8 cellular contexts compared by ENCODE assay signal in the genomic region with DNA sequence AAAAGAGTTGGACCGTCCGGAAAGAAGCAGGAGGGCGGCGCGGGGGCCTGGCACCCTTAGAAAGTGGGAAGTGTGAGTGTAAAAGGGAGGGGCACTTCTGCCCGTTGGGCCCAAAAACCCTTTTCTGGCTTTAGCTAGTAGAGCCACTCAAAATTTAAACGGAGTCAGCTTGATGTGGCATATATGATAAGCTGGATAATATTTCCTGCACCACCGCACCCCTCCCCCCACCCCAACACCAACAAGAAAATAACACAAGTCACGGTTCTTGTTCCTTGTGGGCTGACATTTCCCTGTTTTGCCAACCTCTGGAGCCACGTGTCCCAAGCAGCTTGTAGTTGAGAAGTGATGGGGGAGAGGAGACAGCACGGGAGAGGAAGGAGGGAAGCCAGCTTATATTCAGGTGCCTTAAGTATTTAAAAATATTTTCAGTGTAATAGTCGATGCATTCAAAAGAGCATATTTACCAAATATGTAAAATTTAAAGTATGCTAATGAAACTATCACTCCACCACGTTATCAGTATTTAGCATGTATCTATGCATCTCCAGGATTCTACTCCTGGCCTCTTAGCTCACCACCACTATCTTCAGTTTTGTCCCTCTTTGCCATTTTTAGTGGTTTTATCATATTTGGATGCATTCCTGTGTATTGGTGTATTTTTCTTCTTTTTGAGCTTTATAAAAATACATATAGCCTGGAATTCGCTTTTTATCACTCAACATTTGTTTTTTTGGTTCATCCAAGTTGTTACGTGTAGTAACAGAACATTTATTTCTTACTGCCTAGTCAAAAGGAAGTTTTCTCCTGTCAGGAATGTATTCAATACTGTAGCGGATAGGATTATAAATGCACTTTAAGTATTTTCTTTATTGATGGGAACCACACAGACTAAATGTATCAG. TPM values are rescaled to one million over a fixed set of nuclear protein-coding genes. Genes with fewer than 3 reads are reported as not detected.
A peak's percentile ranks its signal among the peaks of the same experiment; 100 is the strongest.
DNase-seq lines count a peak whose midpoint lies in the region; ATAC-seq, FAIRE-seq and TF ChIP-seq lines count a peak whose summit lies in the region.

No MANE protein-coding gene starts in this region.

- intact Hi-C loops in activated CD4-positive, alpha-beta memory T cell treated with anti-CD3 and anti-CD28 coated beads for 36 hours (cut with micrococcal nuclease): loop anchor here (2.0 to 5.0 kb wide), 2 partner anchors 68 to 132 kb away; a partner anchor contains a TSS

- WGBS in A549 (ENCODE audit: missing lambda C conversion rate): 18% methylated on average over 16 of the region's 16 CpGs
- 8 to 24% methylated on average over 5 to 16 of the region's 16 CpGs for WGBS in gastroesophageal sphincter (ENCODE audit: low coverage in 1 of 2), 2 donors

- POLR2A ChIA-PET in A549 (lab: Yijun Ruan, JAX): interaction anchor here (0.5 to 3.0 kb wide), 33 partner anchors 10 to 1294 kb away, joined by 3 to 71 read pairs (median 5); a partner anchor contains a TSS
- POLR2A ChIA-PET in activated CD4-positive, alpha-beta memory T cell treated with anti-CD3 and anti-CD28 coated beads for 36 hours (lab: Charles Lee): interaction anchor here (0.6 to 2.4 kb wide), 12 partner anchors 10 to 444 kb away, joined by 3 to 27 read pairs (median 4); a partner anchor contains a TSS

- peak overlapping the region; percentile 95 for H3K27ac Mint-ChIP-seq in activated CD4-positive, alpha-beta memory T cell treated with anti-CD3 and anti-CD28 coated beads for 36 hours

- DNase-seq in A549 (ENCODE audit: low read depth in 1 of 2, low spot score in 1 of 2) (peak; percentile 67 to 88), NCI-H2171 (lab: John Stamatoyannopoulos, UW) (peak; percentile 42)
- peak; percentile 37 for DNase-seq in activated CD4-positive, alpha-beta memory T cell treated with anti-CD3 and anti-CD28 coated beads for 36 hours
- DNase-seq in activated effector memory CD4-positive, alpha-beta T cell treated with anti-CD3 and anti-CD28 coated beads, Interleukin-2, amount 50 U/mL, for 16 hours: no peak

- H3K36me3 ChIP-seq in gastroesophageal sphincter (peaks cover 0 to 12% of the 10 kb centered on the region in 2 donors), neutrophil (peaks cover 11% of the 10 kb centered on the region)

- ATAC-seq in A549 (peak; percentile 51 to 55), HG02798 (IDR thresholded peaks at IDR 0.05; ENCODE audit: poor library complexity, unreplicated experiment) (peak; percentile 15), gastroesophageal sphincter (peak; percentile 7)

- no peaks in the 10 kb centered on the region for H3K9me3 ChIP-seq in A549
- H3K9me3 ChIP-seq in gastroesophageal sphincter: no peaks in the 10 kb centered on the region
- H3K9me3 ChIP-seq in neutrophil: no peaks in the 10 kb centered on the region

- TF ChIP-seq POLR2A in A549 (IDR thresholded peaks at IDR 0.05; ENCODE audit: low read length): no peak
- no peak for TF ChIP-seq POLR2A in gastroesophageal sphincter (IDR thresholded peaks at IDR 0.05)

- H3K27me3 ChIP-seq in gastroesophageal sphincter (no peaks in the 10 kb centered on the region), neutrophil (no peaks in the 10 kb centered on the region)

- peaks cover 36% of the 10 kb centered on the region for H3K4me1 Mint-ChIP-seq in activated CD4-positive, alpha-beta memory T cell treated with anti-CD3 and anti-CD28 coated beads for 36 hours (ENCODE audit: low read depth)

- no peaks in the 10 kb centered on the region for H3K9me3 Mint-ChIP-seq in activated CD4-positive, alpha-beta memory T cell treated with anti-CD3 and anti-CD28 coated beads for 36 hours

- no peak for TF ChIP-seq EP300 in A549 (IDR thresholded peaks at IDR 0.05)
- no peak for TF ChIP-seq EP300 in gastroesophageal sphincter (IDR thresholded peaks at IDR 0.05)

- no peak for TF ChIP-seq CTCF in A549 (IDR thresholded peaks at IDR 0.05)
- TF ChIP-seq CTCF in gastroesophageal sphincter (IDR thresholded peaks at IDR 0.05): no peak
- no peak for TF ChIP-seq CTCF in neutrophil (IDR thresholded peaks at IDR 0.05)

- TF ChIP-seq RAD21 in A549 (conservative IDR thresholded peaks at IDR 0.05 in 1 of 2, IDR thresholded peaks at IDR 0.05 in 1 of 2): no peak

- CTCF ChIA-PET in A549 (lab: Yijun Ruan, JAX): interaction anchor here (1.0 to 2.1 kb wide), 11 partner anchors 9 to 368 kb away, joined by 3 to 11 read pairs (median 4); no protein-coding TSS in a partner anchor
- CTCF ChIA-PET in activated CD4-positive, alpha-beta memory T cell treated with anti-CD3 and anti-CD28 coated beads for 36 hours (lab: Charles Lee): interaction anchor here (0.8 to 5.0 kb wide), 9 partner anchors 11 to 309 kb away, joined by 3 to 63 read pairs (median 4); no protein-coding TSS in a partner anchor

- H3K27me3 Mint-ChIP-seq in activated CD4-positive, alpha-beta memory T cell treated with anti-CD3 and anti-CD28 coated beads for 36 hours: no peaks in the 10 kb centered on the region

- peaks cover 2% of the 10 kb centered on the region for H3K36me3 Mint-ChIP-seq in activated CD4-positive, alpha-beta memory T cell treated with anti-CD3 and anti-CD28 coated beads for 36 hours

- H3K4me3 ChIP-seq in A549 (peak overlapping the region; percentile 60), GM08714 (ENCODE audit: low read length) (peak overlapping the region; percentile 84), gastroesophageal sphincter (peak overlapping the region; percentile 76 to 92), neutrophil (ENCODE audit: low read depth in 1 of 2, low read length in 1 of 2) (peak overlapping the region; percentile 72 to 88)

- peak overlapping the region; percentile 83 for H3K4me2 ChIP-seq in A549

- H3K4me1 ChIP-seq in A549 (peaks cover 14% of the 10 kb centered on the region), gastroesophageal sphincter (peaks cover 5 to 38% (median 15%) of the 10 kb centered on the region in 3 donors), neutrophil (ENCODE audit: control insufficient read depth in 1 of 2, insufficient read depth in 1 of 2, low read depth in 1 of 2, low read length in 1 of 2) (peaks cover 16 to 18% of the 10 kb centered on the region in 2 experiments)

- no peak for FAIRE-seq in A549 (lab: Jason Lieb, UNC)

- peak overlapping the region; percentile 98 to 99 for H3K27ac ChIP-seq in A549
- H3K27ac ChIP-seq in gastroesophageal sphincter: peak overlapping the region; percentile 93 to 100 (median 100)
- H3K27ac ChIP-seq in neutrophil: peak overlapping the region; percentile 97

- peak overlapping the region; percentile 92 for H3K4me3 Mint-ChIP-seq in activated CD4-positive, alpha-beta memory T cell treated with anti-CD3 and anti-CD28 coated beads for 36 hours

TF ChIP-seq in A549, 52 proteins besides CTCF, POLR2A, EP300 and RAD21 (continues in another document):
- TF ChIP-seq CHD2 (IDR thresholded peaks at IDR 0.05; ENCODE audit: low read length, partially characterized antibody) (peak; percentile 18), RFX5 (IDR thresholded peaks at IDR 0.05) (no peak), KDM5A (IDR thresholded peaks at IDR 0.05) (no peak), CEBPB (IDR thresholded peaks at IDR 0.05) (0 out of 4 replicates have a peak, but pooled peaks of 1 of the 2 experiments have one; percentile 40), ZFP36 (IDR thresholded peaks at IDR 0.05; ENCODE audit: borderline replicate concordance, partially characterized antibody) (no peak), FOXS1 (CRISPR knock-in tag; IDR thresholded peaks at IDR 0.05) (no peak), JUNB (IDR thresholded peaks at IDR 0.05) (no peak), FOSB (CRISPR knock-in tag; IDR thresholded peaks at IDR 0.05) (0 out of 2 replicates have a peak, but pooled peaks have one; percentile 29), SREBF2 (IDR thresholded peaks at IDR 0.05) (no peak), HOXB5 (CRISPR knock-in tag; IDR thresholded peaks at IDR 0.05) (0 out of 2 replicates have a peak, but pooled peaks have one; percentile 59)
- TF ChIP-seq, protein P1, sequence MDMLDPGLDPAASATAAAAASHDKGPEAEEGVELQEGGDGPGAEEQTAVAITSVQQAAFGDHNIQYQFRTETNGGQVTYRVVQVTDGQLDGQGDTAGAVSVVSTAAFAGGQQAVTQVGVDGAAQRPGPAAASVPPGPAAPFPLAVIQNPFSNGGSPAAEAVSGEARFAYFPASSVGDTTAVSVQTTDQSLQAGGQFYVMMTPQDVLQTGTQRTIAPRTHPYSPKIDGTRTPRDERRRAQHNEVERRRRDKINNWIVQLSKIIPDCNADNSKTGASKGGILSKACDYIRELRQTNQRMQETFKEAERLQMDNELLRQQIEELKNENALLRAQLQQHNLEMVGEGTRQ (IDR thresholded peaks at IDR 0.05): peak; percentile 66
- TF ChIP-seq, protein P2, sequence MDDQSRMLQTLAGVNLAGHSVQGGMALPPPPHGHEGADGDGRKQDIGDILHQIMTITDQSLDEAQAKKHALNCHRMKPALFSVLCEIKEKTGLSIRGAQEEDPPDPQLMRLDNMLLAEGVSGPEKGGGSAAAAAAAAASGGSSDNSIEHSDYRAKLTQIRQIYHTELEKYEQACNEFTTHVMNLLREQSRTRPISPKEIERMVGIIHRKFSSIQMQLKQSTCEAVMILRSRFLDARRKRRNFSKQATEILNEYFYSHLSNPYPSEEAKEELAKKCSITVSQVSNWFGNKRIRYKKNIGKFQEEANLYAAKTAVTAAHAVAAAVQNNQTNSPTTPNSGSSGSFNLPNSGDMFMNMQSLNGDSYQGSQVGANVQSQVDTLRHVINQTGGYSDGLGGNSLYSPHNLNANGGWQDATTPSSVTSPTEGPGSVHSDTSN (IDR thresholded peaks at IDR 0.05): no peak
- TF ChIP-seq, protein P3, sequence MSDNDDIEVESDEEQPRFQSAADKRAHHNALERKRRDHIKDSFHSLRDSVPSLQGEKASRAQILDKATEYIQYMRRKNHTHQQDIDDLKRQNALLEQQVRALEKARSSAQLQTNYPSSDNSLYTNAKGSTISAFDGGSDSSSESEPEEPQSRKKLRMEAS (IDR thresholded peaks at IDR 0.05): peak; percentile 86

RNA-seq across cellular contexts. Expression of a gene that starts 0.8 kb away (rescaled TPM):
- polyA plus RNA-seq in A549 (2011; rRNA removed) (28.7 and 42.9 TPM in 2 replicates), A549 (2017; fragmentation: RNase III; extraction: RNeasy Plus Mini Kit Qiagen cat#74134 plus additional on column Dnase treatment) (16.0 to 16.6 TPM (median 16.3 TPM) in 3 replicates)
- 9.3 and 9.9 TPM in 2 replicates for polyA plus RNA-seq in A549 (2012; cell fraction: cytosol; rRNA removed)
- polyA plus RNA-seq in A549 (2012; cell fraction: nucleus; rRNA removed): 4.6 and 9.1 TPM in 2 replicates
- 20.9 and 23.3 TPM in 2 replicates for polyA minus RNA-seq in A549 (2011; rRNA and poly(A)+ RNA removed)
- total RNA-seq in activated CD4-positive, alpha-beta memory T cell treated with anti-CD3 and anti-CD28 coated beads for 36 hours: 10 to 100 TPM; 19.4 to 23.4 TPM
- total RNA-seq in gastroesophageal sphincter: 10 to 100 TPM; 21.8 to 34.7 (median 24.3) TPM

RNA-seq across cellular contexts. Expression of a gene that starts 49.9 kb away (rescaled TPM):
- polyA plus RNA-seq in A549 (2011; rRNA removed) (13.5 and 20.4 TPM in 2 replicates), A549 (2017; fragmentation: RNase III; extraction: RNeasy Plus Mini Kit Qiagen cat#74134 plus additional on column Dnase treatment) (12.3 to 13.3 TPM (median 13.0 TPM) in 3 replicates)
- polyA plus RNA-seq in A549 (2012; cell fraction: cytosol; rRNA removed): 3.6 and 3.8 TPM in 2 replicates
- 2.9 and 4.2 TPM in 2 replicates for polyA plus RNA-seq in A549 (2012; cell fraction: nucleus; rRNA removed)
- 4.7 TPM in 2 replicates for polyA minus RNA-seq in A549 (2011; rRNA and poly(A)+ RNA removed)
- total RNA-seq in activated CD4-positive, alpha-beta memory T cell treated with anti-CD3 and anti-CD28 coated beads for 36 hours: 10 to 100 TPM; 15.7 to 17.1 TPM
- total RNA-seq in gastroesophageal sphincter: under 1 TPM in 3 of 4 donors, not detected in 1; 0.12 to 0.17 (median 0.13) TPM

Comparison
In these comparisons a context has a peak if more than half of its experiments do, and no peak if none do; other contexts are left out.
1. RNA of a gene that starts 49.9 kb away (total RNA-seq): 15.7 to 17.1 TPM in activated CD4-positive, alpha-beta memory T cell treated with anti-CD3 and anti-CD28 coated beads for 36 hours; 0.12 to 0.17 TPM in gastroesophageal sphincter; every median in the first group is over 10 times any median in the second.
2. Peak in every context shown above with its lines, with median percentiles within 50 percentile points of each other: ATAC-seq, H3K27ac ChIP-seq and H3K4me3 ChIP-seq.